Comparison of ENCODE assay signal across 8 cellular contexts in the genomic region with DNA sequence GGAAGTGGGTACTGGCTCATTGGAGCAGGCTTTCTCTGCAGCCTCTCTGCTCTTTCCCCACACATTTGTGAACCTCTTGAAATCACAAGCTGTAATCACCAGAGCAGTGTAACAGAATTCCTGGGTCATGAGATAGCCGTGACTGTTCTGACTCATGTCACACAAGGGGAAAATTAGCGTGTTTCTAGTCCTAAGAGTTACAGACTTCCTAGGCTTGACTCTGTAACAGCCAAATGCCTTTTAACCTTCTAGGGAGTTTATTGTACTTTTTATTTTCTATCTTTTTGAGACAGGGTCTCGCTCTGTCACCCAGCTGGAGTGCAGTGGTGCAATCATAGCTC. TPM values are rescaled to one million over a fixed set of nuclear protein-coding genes. Genes with fewer than 3 reads are reported as not detected.
DNase-seq lines count a peak whose midpoint lies in the region; ATAC-seq and TF ChIP-seq lines count a peak whose summit lies in the region.

No MANE protein-coding gene starts in this region.

- no peaks in the 10 kb centered on the region for H3K4me1 ChIP-seq in CD8-positive, alpha-beta T cell (ENCODE audit: insufficient read depth, low read length)

- POLR2A ChIA-PET in CD8-positive, alpha-beta T cell (lab: Charles Lee), result no interaction called here

- intact Hi-C loops in sciatic nerve (cut with DNase I), result no loop called here
- intact Hi-C loops in CD8-positive, alpha-beta T cell (cut with DNase I, micrococcal nuclease), result no loop called here

- CTCF ChIA-PET in CD8-positive, alpha-beta T cell (lab: Charles Lee), result no interaction called here

- no peaks in the 10 kb centered on the region for H3K36me3 ChIP-seq in CD8-positive, alpha-beta T cell (ENCODE audit: insufficient read depth, low read length)

- peaks cover 30% of the 10 kb centered on the region for H3K36me3 Mint-ChIP-seq in CD8-positive, alpha-beta T cell

- H3K27ac Mint-ChIP-seq in CD8-positive, alpha-beta T cell, result no peak overlapping the region

- no peaks in the 10 kb centered on the region for H3K9me3 Mint-ChIP-seq in CD8-positive, alpha-beta T cell

- no peak for TF ChIP-seq CTCF in CD8-positive, alpha-beta T cell (IDR thresholded peaks at IDR 0.05)

- no peaks in the 10 kb centered on the region for H3K27me3 Mint-ChIP-seq in CD8-positive, alpha-beta T cell (ENCODE audit: low read depth)

- H3K9me3 ChIP-seq in CD8-positive, alpha-beta T cell (ENCODE audit: low read length), result no peaks in the 10 kb centered on the region

- H3K4me3 ChIP-seq in CD8-positive, alpha-beta T cell (ENCODE audit: low read depth, low read length), result no peak overlapping the region

- no peak overlapping the region for H3K4me3 Mint-ChIP-seq in CD8-positive, alpha-beta T cell

- H3K27me3 ChIP-seq in CD8-positive, alpha-beta T cell (ENCODE audit: insufficient read depth, low read length), result no peaks in the 10 kb centered on the region

- ATAC-seq in GM21737 (IDR thresholded peaks at IDR 0.05; ENCODE audit: unreplicated experiment) (peak; percentile 47), sciatic nerve (peak; percentile 85), GM18909 (IDR thresholded peaks at IDR 0.05; ENCODE audit: poor library complexity, unreplicated experiment) (no peak)
- ATAC-seq in CD8-positive, alpha-beta T cell, result no peak

- no peak overlapping the region for H3K27ac ChIP-seq in CD8-positive, alpha-beta T cell (ENCODE audit: low read depth, low read length)

- peak; percentile 85 for DNase-seq in RKO (ENCODE audit: low spot score)
- DNase-seq in fibroblast of the conjunctiva (ENCODE audit: low read depth), result peak; percentile 65
- no peak for DNase-seq in sciatic nerve (ENCODE audit: low spot score)
- DNase-seq in CD8-positive, alpha-beta T cell, result no peak
- DNase-seq in COLO668 (lab: John Stamatoyannopoulos, UW; ENCODE audit: unreplicated experiment), result no peak
- DNase-seq in stimulated activated CD8-positive, alpha-beta memory T cell treated with anti-CD3 and anti-CD28 coated beads, Interleukin-4, amount 100 ng/mL, for 48 hours, result no peak

- peaks cover 34% of the 10 kb centered on the region for H3K4me1 Mint-ChIP-seq in CD8-positive, alpha-beta T cell (ENCODE audit: low read depth)

RNA-seq across cellular contexts. Expression of a gene that starts 54.7 kb away (rescaled TPM):
- total RNA-seq in sciatic nerve, result 50.2 TPM
- 10 to 100 TPM; 21.6 to 22.8 TPM for total RNA-seq in CD8-positive, alpha-beta T cell

Comparison
In these comparisons a context has a peak if more than half of its experiments do, and no peak if none do; other contexts are left out.
1. ATAC-seq: peak in GM21737 (single experiment) and sciatic nerve (single experiment); none in CD8-positive, alpha-beta T cell (single experiment) and GM18909 (single experiment).
2. DNase-seq: peak in RKO (single experiment) and fibroblast of the conjunctiva (single experiment); none in sciatic nerve (single experiment), CD8-positive, alpha-beta T cell (0 of 7), COLO668 (single experiment) and stimulated activated CD8-positive, alpha-beta memory T cell treated with anti-CD3 and anti-CD28 coated beads, Interleukin-4, amount 100 ng/mL, for 48 hours (single experiment).